ENCODE assay signal across 31 cellular contexts in genomic region chr22:35805466-35805865, GRCh38.
"Had no signal": no experiment of that assay in that cellular context is flagged by ENCODE, and none has a peak within 500 bp of the region (broad histone marks: within the 10 kb centered on the region; RNA-seq: fewer than 3 reads in every experiment).

No MANE protein-coding gene starts in this region.

- H3K27me3 Mint-ChIP-seq: naive thymus-derived CD8-positive, alpha-beta T cell; progenitor cell of endocrine pancreas; stimulated activated naive CD8-positive, alpha-beta T cell treated with anti-CD3 and anti-CD28 coated beads, Interleukin-15, Interleukin-2, amounts not matched to agents 100 ng/mL and 50 ng/mL, for 24 hours; type B pancreatic cell had no signal

- H3K4me3 Mint-ChIP-seq: naive thymus-derived CD8-positive, alpha-beta T cell; natural killer cell treated with Interleukin-12 subunit alpha and Interleukin-12 subunit beta and Interleukin-15 and Interleukin-18, amount 100 ng/mL, for 72 hours; nephron progenitor cell; neural crest cell; stimulated activated effector memory CD8-positive, alpha-beta T cell treated with anti-CD3 and anti-CD28 coated beads, Interleukin-12 subunit alpha, Interleukin-12 subunit beta, amount 100 ng/mL, for 72 hours; stimulated activated naive B cell treated with anti-CD40 and anti-IgM and Interleukin-4, amounts not matched to agents 10 μg/mL and 1 μg/mL and 100 μg/mL, for 72 hours; stimulated activated naive CD8-positive, alpha-beta T cell treated with anti-CD3 and anti-CD28 coated beads, Interleukin-15, Interleukin-2, amounts not matched to agents 100 ng/mL and 50 ng/mL, for 24 hours; type B pancreatic cell had no signal

- H3K4me3 ChIP-seq: ovary, psoas muscle, right lobe of liver, sigmoid colon, suprapubic skin, testis, tibial artery, transverse colon, upper lobe of right lung, vagina had no signal

- H3K27ac ChIP-seq: neutrophil, ovary, parathyroid adenoma, right lobe of liver, sigmoid colon, suprapubic skin, testis, tibial artery, transverse colon, upper lobe of right lung, vagina had no signal

- H3K9me3 ChIP-seq: neutrophil, ovary, psoas muscle, right lobe of liver, sigmoid colon, suprapubic skin, testis, tibial artery, transverse colon, upper lobe of right lung, vagina had no signal

- H3K27me3 ChIP-seq: neutrophil, ovary, right lobe of liver, sigmoid colon, suprapubic skin, testis, tibial artery, transverse colon, upper lobe of right lung, vagina had no signal

- ATAC-seq: naive thymus-derived CD8-positive, alpha-beta T cell; natural killer cell treated with Interleukin-12 subunit alpha and Interleukin-12 subunit beta and Interleukin-15 and Interleukin-18, amount 100 ng/mL, for 72 hours; psoas muscle; right cardiac atrium; right lobe of liver; stimulated activated effector memory CD8-positive, alpha-beta T cell treated with anti-CD3 and anti-CD28 coated beads, Interleukin-12 subunit alpha, Interleukin-12 subunit beta, amount 100 ng/mL, for 72 hours; stimulated activated naive B cell treated with anti-CD40 and anti-IgM and Interleukin-4, amounts not matched to agents 10 μg/mL and 1 μg/mL and 100 μg/mL, for 72 hours; upper lobe of right lung had no signal

- H3K4me1 ChIP-seq: parathyroid adenoma, testis had no signal

- H3K4me1 Mint-ChIP-seq: naive thymus-derived CD8-positive, alpha-beta T cell; stimulated activated naive B cell treated with anti-CD40 and anti-IgM and Interleukin-4, amounts not matched to agents 10 μg/mL and 1 μg/mL and 100 μg/mL, for 72 hours had no signal

- H3K36me3 ChIP-seq: neutrophil, ovary had no signal

- H3K9me3 Mint-ChIP-seq: natural killer cell treated with Interleukin-12 subunit alpha and Interleukin-12 subunit beta and Interleukin-15 and Interleukin-18, amount 100 ng/mL, for 72 hours; neural crest cell; stimulated activated effector memory CD8-positive, alpha-beta T cell treated with anti-CD3 and anti-CD28 coated beads, Interleukin-12 subunit alpha, Interleukin-12 subunit beta, amount 100 ng/mL, for 72 hours had no signal

- H3K27ac Mint-ChIP-seq: naive thymus-derived CD8-positive, alpha-beta T cell; natural killer cell treated with Interleukin-12 subunit alpha and Interleukin-12 subunit beta and Interleukin-15 and Interleukin-18, amount 100 ng/mL, for 72 hours; nephron progenitor cell; progenitor cell of endocrine pancreas; stimulated activated effector memory CD8-positive, alpha-beta T cell treated with anti-CD3 and anti-CD28 coated beads, Interleukin-12 subunit alpha, Interleukin-12 subunit beta, amount 100 ng/mL, for 72 hours; stimulated activated naive B cell treated with anti-CD40 and anti-IgM and Interleukin-4, amounts not matched to agents 10 μg/mL and 1 μg/mL and 100 μg/mL, for 72 hours; stimulated activated naive CD8-positive, alpha-beta T cell treated with anti-CD3 and anti-CD28 coated beads, Interleukin-15, Interleukin-2, amounts not matched to agents 100 ng/mL and 50 ng/mL, for 24 hours; type B pancreatic cell had no signal

- H3K36me3 Mint-ChIP-seq: natural killer cell treated with Interleukin-12 subunit alpha and Interleukin-12 subunit beta and Interleukin-15 and Interleukin-18, amount 100 ng/mL, for 72 hours; stimulated activated effector memory CD8-positive, alpha-beta T cell treated with anti-CD3 and anti-CD28 coated beads, Interleukin-12 subunit alpha, Interleukin-12 subunit beta, amount 100 ng/mL, for 72 hours had no signal

- DNase-seq: naive thymus-derived CD8-positive, alpha-beta T cell; nephron progenitor cell; nucleus accumbens; ovary; posterior cingulate gyrus; psoas muscle; right cardiac atrium; right lobe of liver; sigmoid colon; small intestine; stimulated activated CD4-positive, alpha-beta T cell treated with anti-CD3 and anti-CD28 coated beads, Interleukin-15, amount 100 ng/mL, for 24 hours; stimulated activated CD4-positive, alpha-beta T cell treated with anti-CD3 and anti-CD28 coated beads, Interleukin-2, amount 100 ng/mL, for 24 hours; stimulated activated CD4-positive, alpha-beta T cell treated with anti-CD3 and anti-CD28 coated beads, Interleukin-2, amount 100 ng/mL, for 48 hours; stimulated activated CD4-positive, alpha-beta T cell treated with anti-CD3 and anti-CD28 coated beads, Interleukin-4, amount 100 ng/mL, for 24 hours; stimulated activated naive B cell treated with anti-CD40 and anti-IgM and Interleukin-4, amounts not matched to agents 10 μg/mL and 1 μg/mL and 100 μg/mL, for 72 hours; stimulated activated naive CD4-positive, alpha-beta T cell treated with Interleukin-2 at 50 U/mL for 16 hours; substantia nigra; testis; tibial artery; transverse colon; upper lobe of right lung had no signal
